8 cellular contexts compared by ENCODE assay signal in genomic region chr12:49763006-49763591, GRCh38. TPM values are rescaled to one million over a fixed set of nuclear protein-coding genes. Genes with fewer than 3 reads are reported as not detected.
A peak's percentile ranks its signal among the peaks of the same experiment; 100 is the strongest.
DNase-seq lines count a peak whose midpoint lies in the region; ATAC-seq lines count a peak whose summit lies in the region.

No MANE protein-coding gene starts in this region.

- no peaks in the 10 kb centered on the region for H3K9me3 ChIP-seq in aorta (ENCODE audit: control insufficient read depth, low read length)

- no peaks in the 10 kb centered on the region for H3K4me1 ChIP-seq in aorta (ENCODE audit: control insufficient read depth in 1 of 2, insufficient read depth in 2 of 2, low read length in 2 of 2)

- ATAC-seq in Right ventricle myocardium superior (ENCODE audit: poor library complexity) (peak; percentile 78), aorta (ENCODE audit: low FRiP score) (no peak), HG02763 (IDR thresholded peaks at IDR 0.05; ENCODE audit: unreplicated experiment) (no peak)

- H3K27ac ChIP-seq in aorta (ENCODE audit: low read depth in 1 of 2, low read length in 2 of 2) = no peak overlapping the region

- no peaks in the 10 kb centered on the region for H3K27me3 ChIP-seq in aorta (ENCODE audit: control insufficient read depth in 1 of 2, insufficient read depth in 2 of 2, low read length in 1 of 2)

- DNase-seq in AG20443 (ENCODE audit: low spot score) (peak; percentile 76), H4 (ENCODE audit: low spot score) (peak; percentile 41), SK-N-DZ (ENCODE audit: low spot score) (peak; percentile 49), Right ventricle myocardium superior (peak; percentile 87), pulmonary artery endothelial cell (ENCODE audit: low read depth, low spot score) (peak; percentile 52), aorta (peak; percentile 79 to 88)
- peak; percentile 81 for DNase-seq in activated naive CD4-positive, alpha-beta T cell treated with Interleukin-2 at 50 U/mL for 16 hours

- peaks cover 21 to 30% of the 10 kb centered on the region in 2 donors for H3K36me3 ChIP-seq in aorta (ENCODE audit: control insufficient read depth in 1 of 2, insufficient read depth in 2 of 2, low read length in 1 of 2)

- no peak overlapping the region for H3K4me3 ChIP-seq in aorta (ENCODE audit: low read length in 2 of 2)

- intact Hi-C loops in Right ventricle myocardium superior (cut with DNase I) = no loop called here
- intact Hi-C loops in aorta (cut with DNase I) = no loop called here

- 22 to 26% methylated on average over 8 of the region's 8 CpGs for WGBS in aorta, 2 donors

RNA-seq across cellular contexts. Expression of gene TMBIM6, which starts 21.7 kb away (rescaled TPM):
- 554 and 683 TPM in 2 replicates for total RNA-seq in H4 (2014; rRNA removed; shearing (Covaris generic))
- polyA plus RNA-seq in SK-N-DZ (2014; cell fraction: cytosol; rRNA removed) = 235 and 245 TPM in 2 replicates
- 116 and 133 TPM in 2 replicates for polyA plus RNA-seq in SK-N-DZ (2014; cell fraction: nucleus; rRNA removed)
- total RNA-seq in Right ventricle myocardium superior (233 TPM), pulmonary artery endothelial cell (333 and 433 TPM in 2 replicates), aorta (100 to 1,000 TPM; 290 to 325 TPM)
- polyA plus RNA-seq in aorta = 100 to 1,000 TPM; 114 to 163 TPM

RNA-seq across cellular contexts. Expression of gene FMNL3, which starts 55.9 kb away (rescaled TPM):
- 9.1 and 10.6 TPM in 2 replicates for total RNA-seq in H4 (2014; rRNA removed; shearing (Covaris generic))
- 9.6 and 14.1 TPM in 2 replicates for polyA plus RNA-seq in SK-N-DZ (2014; cell fraction: cytosol; rRNA removed)
- polyA plus RNA-seq in SK-N-DZ (2014; cell fraction: nucleus; rRNA removed) = 18.7 and 25.6 TPM in 2 replicates
- total RNA-seq in Right ventricle myocardium superior (9.4 TPM), pulmonary artery endothelial cell (69.7 and 80.3 TPM in 2 replicates), aorta (10 to 100 TPM; 31.4 to 53.9 TPM)
- 10 to 100 TPM in 1 of 2 donors, 1 to 10 TPM in 1; 6.5 to 10.4 TPM for polyA plus RNA-seq in aorta
